In the genomic region with DNA sequence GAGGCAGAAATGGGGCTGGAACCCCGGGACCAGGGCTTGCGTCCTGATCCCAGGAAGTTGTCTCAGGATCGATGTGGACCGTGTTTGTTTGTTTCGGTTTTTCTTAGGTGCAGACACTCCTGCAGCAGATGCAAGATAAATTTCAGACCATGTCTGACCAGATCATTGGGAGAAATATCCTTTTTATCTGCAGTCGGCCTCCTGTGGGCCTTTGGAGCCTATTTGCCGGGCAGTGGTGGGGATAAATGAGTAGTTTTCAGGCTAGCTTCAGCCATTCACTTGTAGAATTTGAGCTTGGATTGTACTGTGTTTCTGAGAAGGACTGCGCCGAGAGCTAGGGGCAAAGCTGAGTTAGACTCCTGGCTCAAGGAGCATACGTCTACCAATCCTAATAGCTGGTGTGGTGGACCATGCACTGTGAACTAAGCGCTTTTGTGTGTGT, we compare ENCODE assay signal across 8 cellular contexts. TPM values are rescaled to one million over a fixed set of nuclear protein-coding genes. Genes with fewer than 3 reads are reported as not detected.
DNase-seq lines count a peak whose midpoint lies in the region; ATAC-seq and TF ChIP-seq lines count a peak whose summit lies in the region.

No MANE protein-coding gene starts in this region.

- H3K9me3 Mint-ChIP-seq in Caco-2 (ENCODE audit: unreplicated experiment) (no peaks in the 10 kb centered on the region), endodermal cell (no peaks in the 10 kb centered on the region)

- 32 to 36% methylated on average over 9 to 11 of the region's 11 CpGs for WGBS in endodermal cell (ENCODE audit: insufficient coverage in 1 of 2, insufficient read length in 1 of 2), 2 experiments

- H3K27ac Mint-ChIP-seq in Caco-2 (ENCODE audit: unreplicated experiment), result peak overlapping the region; percentile 91
- H3K27ac Mint-ChIP-seq in endodermal cell, result peak overlapping the region; percentile 92

- TF ChIP-seq CTCF in Caco-2 (IDR thresholded peaks at IDR 0.05; ENCODE audit: insufficient read depth in 1 of 2, low read depth in 1 of 2, low read length in 1 of 2, severe bottlenecking in 1 of 2, unreplicated experiment in 1 of 2) (no peak), endodermal cell (conservative IDR thresholded peaks at IDR 0.05) (no peak), neutrophil (IDR thresholded peaks at IDR 0.05) (no peak)

- TSS peak; percentile 49 for BruUV-seq in Caco-2 (replicated peaks; lab: Mats Ljungman, UMichigan)

- no peaks in the 10 kb centered on the region for H3K9me3 ChIP-seq in Caco-2
- no peaks in the 10 kb centered on the region for H3K9me3 ChIP-seq in NT2/D1 (ENCODE audit: insufficient read depth, low read length)
- no peaks in the 10 kb centered on the region for H3K9me3 ChIP-seq in endodermal cell (ENCODE audit: control insufficient read depth, low read length)
- H3K9me3 ChIP-seq in neutrophil, result no peaks in the 10 kb centered on the region

- H3K27me3 Mint-ChIP-seq in Caco-2 (ENCODE audit: insufficient read depth, unreplicated experiment), result no peaks in the 10 kb centered on the region
- H3K27me3 Mint-ChIP-seq in endodermal cell (ENCODE audit: insufficient read depth), result no peaks in the 10 kb centered on the region

- POLR2A ChIA-PET in Caco-2 (lab: Charles Lee), result interaction anchor here (1.4 kb wide), 1 partner anchor 91 kb away, joined by 4 read pairs; the partner anchor contains the start of gene MLYCD

- H3K4me1 ChIP-seq in Caco-2, result peaks cover 7% of the 10 kb centered on the region; the same call in 1 of the 2 replicates
- no peaks in the 10 kb centered on the region for H3K4me1 ChIP-seq in NT2/D1 (ENCODE audit: insufficient read depth, insufficient read length)
- peaks cover 15% of the 10 kb centered on the region for H3K4me1 ChIP-seq in endodermal cell (ENCODE audit: control insufficient read depth, insufficient read depth, low read length)
- H3K4me1 ChIP-seq in neutrophil (ENCODE audit: control insufficient read depth in 1 of 2, insufficient read depth in 1 of 2, low read depth in 1 of 2, low read length in 1 of 2), result peaks cover 49 to 50% of the 10 kb centered on the region in 2 experiments

- CTCF ChIA-PET in Caco-2 (lab: Charles Lee), result no interaction called here

- peak overlapping the region; percentile 98 for H3K4me3 Mint-ChIP-seq in Caco-2 (ENCODE audit: unreplicated experiment)
- H3K4me3 Mint-ChIP-seq in endodermal cell, result peak overlapping the region; percentile 93

- peak overlapping the region; percentile 94 for H3K9ac ChIP-seq in NT2/D1 (ENCODE audit: insufficient read length, low read depth)
- H3K9ac ChIP-seq in endodermal cell (ENCODE audit: extremely low read depth, low read length, poor library complexity, severe bottlenecking), result peak overlapping the region; percentile 80

- H3K36me3 ChIP-seq in Caco-2 (ENCODE audit: control insufficient read depth, insufficient read depth, low read length) (no peaks in the 10 kb centered on the region), NT2/D1 (ENCODE audit: insufficient read depth, insufficient read length, low read length) (peaks cover 40% of the 10 kb centered on the region), endodermal cell (ENCODE audit: control insufficient read depth, insufficient read depth, low read length) (peaks cover 28% of the 10 kb centered on the region), neutrophil (peaks cover 46% of the 10 kb centered on the region)

- no peak for ATAC-seq in HG02678 (IDR thresholded peaks at IDR 0.05; ENCODE audit: unreplicated experiment)

- H3K4me1 Mint-ChIP-seq in Caco-2 (ENCODE audit: low read depth, unreplicated experiment) (peaks cover 23% of the 10 kb centered on the region), endodermal cell (peaks cover 49% of the 10 kb centered on the region)

- no peak overlapping the region for H3K27ac ChIP-seq in endodermal cell (ENCODE audit: low read depth, low read length)
- H3K27ac ChIP-seq in neutrophil, result peak overlapping the region; percentile 94

- H3K27me3 ChIP-seq in Caco-2 (replicated peaks; ENCODE audit: control insufficient read depth, insufficient read depth, low read length) (no peaks in the 10 kb centered on the region), NT2/D1 (ENCODE audit: insufficient read depth, insufficient read length) (no peaks in the 10 kb centered on the region), endodermal cell (ENCODE audit: control insufficient read depth, insufficient read depth, low read length, poor library complexity, severe bottlenecking) (no peaks in the 10 kb centered on the region), neutrophil (no peaks in the 10 kb centered on the region)

- intact Hi-C loops in Caco-2 (cut with micrococcal nuclease; ENCODE audit: unreplicated experiment), result no loop called here

- DNase-seq in Caco-2 (no peak), NT2/D1 (ENCODE audit: low read depth, low spot score) (no peak), endodermal cell (no peak), midbrain (lab: John Stamatoyannopoulos, UW) (no peak), DMS 273 treated with DMSO at 0.1 percent for 48 hours (lab: John Stamatoyannopoulos, UW) (no peak), HT-29 (ENCODE audit: low spot score) (no peak)

- peaks cover 52% of the 10 kb centered on the region for H3K36me3 Mint-ChIP-seq in Caco-2 (ENCODE audit: insufficient read depth, unreplicated experiment)
- peaks cover 31% of the 10 kb centered on the region for H3K36me3 Mint-ChIP-seq in endodermal cell (ENCODE audit: low read depth)

- H3K4me3 ChIP-seq in Caco-2 (ENCODE audit: low read depth, low read length) (peak overlapping the region; percentile 87), NT2/D1 (ENCODE audit: insufficient read length, low read depth) (peak overlapping the region; percentile 96), endodermal cell (ENCODE audit: low read length) (peak overlapping the region; percentile 96), neutrophil (ENCODE audit: low read depth in 1 of 2, low read length in 1 of 2) (peak overlapping the region; percentile 85 to 90)

RNA-seq across cellular contexts. Expression of gene HSBP1, which starts 0.8 kb away (rescaled TPM):
- total RNA-seq in Caco-2 (2022), result 226 and 235 TPM in 2 replicates
- 100 to 1,000 TPM; 229 to 239 TPM for total RNA-seq in endodermal cell
- polyA plus RNA-seq in endodermal cell (2013, experiment 1 of 2), result 229 TPM
- polyA plus RNA-seq in endodermal cell (2013, experiment 2 of 2), result 209 TPM
- total RNA-seq in HT-29 (2014; rRNA removed; shearing (Covaris generic)), result 168 and 174 TPM in 2 replicates
